17 cellular contexts compared by ENCODE assay signal in genomic region chr16:54590836-54591235, GRCh38.
DNase-seq lines count a peak whose midpoint lies in the region; ATAC-seq and TF ChIP-seq lines count a peak whose summit lies in the region.
"Had no signal": no experiment of that assay in that cellular context is flagged by ENCODE, and none has a peak within 500 bp of the region (broad histone marks: within the 10 kb centered on the region; RNA-seq: fewer than 3 reads in every experiment).

No MANE protein-coding gene starts in this region.

- H3K4me2 ChIP-seq in neural progenitor cell, result peak overlapping the region; percentile 58

- TF ChIP-seq CTCF in esophagus muscularis mucosa (IDR thresholded peaks at IDR 0.05) (no peak), neural progenitor cell (IDR thresholded peaks at IDR 0.05) (no peak)

- H3K9ac ChIP-seq in HUES48 (ENCODE audit: low read depth, low read length) (no peak overlapping the region), HUES64 (ENCODE audit: low read depth, low read length) (no peak overlapping the region), neural progenitor cell (no peak overlapping the region)

- TF ChIP-seq EP300 in esophagus muscularis mucosa (IDR thresholded peaks at IDR 0.05), result no peak

- H3K4me1 ChIP-seq in HUES48 (ENCODE audit: control insufficient read depth, insufficient read depth, low read length) (peaks cover 68% of the 10 kb centered on the region), HUES64 (ENCODE audit: insufficient read depth, low read length) (peaks cover 56% of the 10 kb centered on the region), esophagus muscularis mucosa (no peaks in the 10 kb centered on the region), neural progenitor cell (peaks cover 59% of the 10 kb centered on the region)

- no peaks in the 10 kb centered on the region for H3K9me3 ChIP-seq in HUES48 (ENCODE audit: control insufficient read depth, insufficient read depth, low read length)
- no peaks in the 10 kb centered on the region for H3K9me3 ChIP-seq in HUES64 (ENCODE audit: insufficient read depth, low read depth, low read length)
- H3K9me3 ChIP-seq in esophagus muscularis mucosa, result no peaks in the 10 kb centered on the region
- no peaks in the 10 kb centered on the region for H3K9me3 ChIP-seq in neural progenitor cell (ENCODE audit: low read depth)

- 22% methylated on average over 3 of the region's 4 CpGs for WGBS in HUES64
- 67% methylated on average over 4 of the region's 4 CpGs for WGBS in esophagus muscularis mucosa

- peaks cover 50% of the 10 kb centered on the region for H3K27me3 Mint-ChIP-seq in neural progenitor cell (ENCODE audit: insufficient read depth, low read depth)

- no peaks in the 10 kb centered on the region for H3K36me3 ChIP-seq in HUES48 (ENCODE audit: control insufficient read depth, insufficient read depth, low read length)
- H3K36me3 ChIP-seq in HUES64 (ENCODE audit: insufficient read depth, low read length), result no peaks in the 10 kb centered on the region
- H3K36me3 ChIP-seq in esophagus muscularis mucosa, result no peaks in the 10 kb centered on the region
- H3K36me3 ChIP-seq in neural progenitor cell, result no peaks in the 10 kb centered on the region

- DNase-seq in esophagus muscularis mucosa (ENCODE audit: extremely low spot score) (peak; percentile 62), neural progenitor cell (ENCODE audit: low spot score) (peak; percentile 79)
- no peak for DNase-seq in stimulated activated CD8-positive, alpha-beta memory T cell treated with anti-CD3 and anti-CD28 coated beads, Interleukin-4, amount 100 ng/mL, for 48 hours
- DNase-seq in stimulated activated CD4-positive, alpha-beta T cell treated with anti-CD3 and anti-CD28 coated beads, Interleukin-4, amount 100 ng/mL, for 4 hours, result no peak
- DNase-seq: C1 segment of cervical spinal cord; Calu3; CD4-positive, alpha-beta memory T cell; DMS53; DMS79 treated with DMSO at 0.1 percent for 48 hours; GF-D8; GOT3; H7; HCEC 1CT had no signal

- no peak overlapping the region for H2AFZ ChIP-seq in neural progenitor cell (replicated peaks)

- no peak for ATAC-seq in HG02885 (IDR thresholded peaks at IDR 0.05; ENCODE audit: poor library complexity, unreplicated experiment)
- ATAC-seq in HG03439 (IDR thresholded peaks at IDR 0.05; ENCODE audit: unreplicated experiment), result no peak

- H3K4me3 Mint-ChIP-seq in neural progenitor cell, result no peak overlapping the region
- H3K4me3 Mint-ChIP-seq: CD4-positive, alpha-beta memory T cell had no signal

- no peak overlapping the region for H3K4me3 ChIP-seq in HUES48 (ENCODE audit: low read depth, low read length)
- peak overlapping the region; percentile 6; the same call in 1 of the 2 replicates for H3K4me3 ChIP-seq in HUES64 (ENCODE audit: low read length)
- no peak overlapping the region for H3K4me3 ChIP-seq in esophagus muscularis mucosa
- H3K4me3 ChIP-seq in neural progenitor cell, result no peak overlapping the region

- H3K36me3 Mint-ChIP-seq in neural progenitor cell, result peaks cover 2% of the 10 kb centered on the region
- H3K36me3 Mint-ChIP-seq: CD4-positive, alpha-beta memory T cell had no signal

- H3K9me3 Mint-ChIP-seq in neural progenitor cell, result no peaks in the 10 kb centered on the region

- H3K27me3 ChIP-seq in HUES48 (ENCODE audit: control insufficient read depth, insufficient read depth, low read length) (peaks cover 30% of the 10 kb centered on the region), HUES64 (ENCODE audit: insufficient read depth, low read length) (peaks cover 48% of the 10 kb centered on the region), esophagus muscularis mucosa (peaks cover 0 to 27% (median 0%) of the 10 kb centered on the region in 4 donors), neural progenitor cell (peaks cover 100% of the 10 kb centered on the region)

- intact Hi-C loops in esophagus muscularis mucosa (cut with DNase I), result no loop called here

- H3K27ac ChIP-seq in HUES48 (ENCODE audit: low read depth, low read length), result peak overlapping the region; percentile 47
- H3K27ac ChIP-seq in HUES64 (ENCODE audit: low read depth, low read length), result peak overlapping the region; percentile 83; the same call in 1 of the 2 replicates
- no peak overlapping the region for H3K27ac ChIP-seq in esophagus muscularis mucosa (replicated peaks in 1 of 4)
- no peak overlapping the region for H3K27ac ChIP-seq in neural progenitor cell

- H3F3A ChIP-seq in neural progenitor cell (ENCODE audit: low read depth), result peaks cover 45% of the 10 kb centered on the region

- H3K4me1 Mint-ChIP-seq in neural progenitor cell, result peaks cover 64% of the 10 kb centered on the region

- no peaks in the 10 kb centered on the region for H3K79me2 ChIP-seq in neural progenitor cell (ENCODE audit: low read depth)

- no peak overlapping the region for H3K27ac Mint-ChIP-seq in neural progenitor cell
- H3K27ac Mint-ChIP-seq: CD4-positive, alpha-beta memory T cell had no signal

- H4K20me1 ChIP-seq in neural progenitor cell (ENCODE audit: low read depth), result peaks cover 59% of the 10 kb centered on the region

- TF ChIP-seq POLR2A in esophagus muscularis mucosa (IDR thresholded peaks at IDR 0.05; ENCODE audit: low read depth), result no peak

Comparison
In these comparisons a context has a peak if more than half of its experiments do, and no peak if none do; other contexts are left out.
1. H3K27ac ChIP-seq: peak in HUES48 (single experiment) and HUES64 (single experiment); none in esophagus muscularis mucosa (0 of 4) and neural progenitor cell (single experiment).
2. DNase-seq: peak in esophagus muscularis mucosa (single experiment) and neural progenitor cell (single experiment); none in stimulated activated CD8-positive, alpha-beta memory T cell treated with anti-CD3 and anti-CD28 coated beads, Interleukin-4, amount 100 ng/mL, for 48 hours (single experiment) and stimulated activated CD4-positive, alpha-beta T cell treated with anti-CD3 and anti-CD28 coated beads, Interleukin-4, amount 100 ng/mL, for 4 hours (0 of 2).